In the genomic region with DNA sequence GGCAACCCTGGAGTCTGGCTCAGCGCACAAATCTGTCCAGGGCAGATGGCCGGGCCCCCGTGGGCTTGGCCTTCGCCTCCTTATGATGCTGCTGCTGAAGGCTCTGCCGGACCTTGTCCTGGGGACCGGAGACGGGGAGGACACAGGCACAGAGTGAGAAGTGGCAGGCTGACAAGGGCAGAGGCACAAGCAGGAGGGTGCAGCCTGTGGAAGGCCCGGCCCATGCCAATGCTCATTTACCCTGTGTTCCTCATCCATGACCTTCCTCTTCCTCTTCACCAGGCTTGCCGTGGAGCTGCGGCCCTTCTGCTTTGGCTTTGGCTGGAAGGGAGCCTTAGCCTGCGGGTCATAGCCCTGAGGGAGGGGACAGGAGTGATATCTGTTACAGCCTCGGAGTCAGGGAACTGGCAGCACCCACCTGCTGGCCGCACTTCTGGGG, we compare ENCODE assay signal across 12 cellular contexts. TPM values are rescaled to one million over a fixed set of nuclear protein-coding genes. Genes with fewer than 3 reads are reported as not detected.
A peak's percentile ranks its signal among the peaks of the same experiment; 100 is the strongest.
DNase-seq lines count a peak whose midpoint lies in the region; ATAC-seq and TF ChIP-seq lines count a peak whose summit lies in the region.
"Had no signal": no experiment of that assay in that cellular context is flagged by ENCODE, and none has a peak within 500 bp of the region (broad histone marks: within the 10 kb centered on the region; RNA-seq: fewer than 3 reads in every experiment).

No MANE protein-coding gene starts in this region.

- H4K20me1 ChIP-seq in osteoblast (ENCODE audit: insufficient read depth, low read length), result peaks cover 36% of the 10 kb centered on the region

- H3K9me3 ChIP-seq in osteoblast (ENCODE audit: low read depth, low read length), result no peaks in the 10 kb centered on the region
- H3K9me3 ChIP-seq: pancreas, SJSA1 had no signal

- no peak overlapping the region for H3K27ac ChIP-seq in osteoblast (ENCODE audit: low read depth, low read length)
- H3K27ac ChIP-seq: KMS-11, pancreas, SJSA1 had no signal

- no peak for DNase-seq in activated CD8-positive, alpha-beta T cell treated with anti-CD3 and anti-CD28 coated beads, Interleukin-2, amount 10 ng/mL, durations not matched to agents 7 days and 5 days
- no peak for DNase-seq in activated CD8-positive, alpha-beta T cell treated with anti-CD3 and anti-CD28 coated beads for 36 hours
- DNase-seq in H7 (peak; percentile 31), chondrocyte (ENCODE audit: low spot score) (peak; percentile 89), osteoblast (ENCODE audit: insufficient read length, low spot score, missing footprints) (peak; percentile 30), NCI-H510A treated with DMSO at 0.1 percent for 48 hours (lab: John Stamatoyannopoulos, UW) (no peak), Ammon's horn (ENCODE audit: low spot score) (no peak)

- peak overlapping the region; percentile 77 for H3K27ac Mint-ChIP-seq in activated CD8-positive, alpha-beta T cell treated with anti-CD3 and anti-CD28 coated beads, Interleukin-2, amount 10 ng/mL, durations not matched to agents 7 days and 5 days
- no peak overlapping the region for H3K27ac Mint-ChIP-seq in activated CD8-positive, alpha-beta T cell treated with anti-CD3 and anti-CD28 coated beads for 36 hours
- H3K27ac Mint-ChIP-seq in chondrocyte (ENCODE audit: unreplicated experiment), result no peak overlapping the region

- H3K4me3 ChIP-seq in H7 (ENCODE audit: insufficient read depth, low read depth, low read length) (no peak overlapping the region), osteoblast (ENCODE audit: insufficient read depth, low read length) (no peak overlapping the region)
- H3K4me3 ChIP-seq: pancreas, SJSA1, smooth muscle cell had no signal

- TF ChIP-seq CTCF in activated CD8-positive, alpha-beta T cell treated with anti-CD3 and anti-CD28 coated beads for 36 hours (IDR thresholded peaks at IDR 0.05), result no peak
- TF ChIP-seq CTCF in chondrocyte (IDR thresholded peaks at IDR 0.05) (no peak), osteoblast (IDR thresholded peaks at IDR 0.05; ENCODE audit: extremely low read depth, low read depth, low read length) (no peak)

- CTCF ChIA-PET in activated CD8-positive, alpha-beta T cell treated with anti-CD3 and anti-CD28 coated beads, Interleukin-2, amount 10 ng/mL, durations not matched to agents 7 days and 5 days (lab: Charles Lee), result interaction anchor here (0.8 to 3.2 kb wide), 6 partner anchors 10 to 112 kb away, joined by 3 to 51 read pairs (median 5); a partner anchor contains a TSS
- CTCF ChIA-PET in activated CD8-positive, alpha-beta T cell treated with anti-CD3 and anti-CD28 coated beads for 36 hours (lab: Charles Lee), result interaction anchor here (1.1 to 5.6 kb wide), 4 partner anchors 10 to 147 kb away, joined by 3 to 35 read pairs (median 8); a partner anchor contains a TSS

- H3K79me2 ChIP-seq in osteoblast (ENCODE audit: insufficient read depth, low read length), result peaks cover 16% of the 10 kb centered on the region

- no peak overlapping the region for H2AFZ ChIP-seq in osteoblast (ENCODE audit: low read length)

- H3K36me3 ChIP-seq in H7 (replicated peaks; ENCODE audit: control insufficient read depth, insufficient read depth, low read length) (peaks cover 26% of the 10 kb centered on the region), osteoblast (ENCODE audit: insufficient read depth, low read length) (peaks cover 72% of the 10 kb centered on the region)

- peaks cover 25% of the 10 kb centered on the region for H3K4me1 ChIP-seq in osteoblast (ENCODE audit: insufficient read depth, low read length)

- H3K4me3 Mint-ChIP-seq in activated CD8-positive, alpha-beta T cell treated with anti-CD3 and anti-CD28 coated beads, Interleukin-2, amount 10 ng/mL, durations not matched to agents 7 days and 5 days, result peak overlapping the region; percentile 90
- no peak overlapping the region for H3K4me3 Mint-ChIP-seq in activated CD8-positive, alpha-beta T cell treated with anti-CD3 and anti-CD28 coated beads for 36 hours
- H3K4me3 Mint-ChIP-seq in chondrocyte (ENCODE audit: unreplicated experiment), result no peak overlapping the region

- no peak overlapping the region for H3K4me2 ChIP-seq in osteoblast (ENCODE audit: insufficient read depth, low read length)
- H3K4me2 ChIP-seq: KMS-11, smooth muscle cell had no signal

- no peaks in the 10 kb centered on the region for H3K27me3 Mint-ChIP-seq in activated CD8-positive, alpha-beta T cell treated with anti-CD3 and anti-CD28 coated beads, Interleukin-2, amount 10 ng/mL, durations not matched to agents 7 days and 5 days (ENCODE audit: low read depth)
- no peaks in the 10 kb centered on the region for H3K27me3 Mint-ChIP-seq in activated CD8-positive, alpha-beta T cell treated with anti-CD3 and anti-CD28 coated beads for 36 hours
- no peaks in the 10 kb centered on the region for H3K27me3 Mint-ChIP-seq in chondrocyte (ENCODE audit: low read depth)

- POLR2A ChIA-PET in activated CD8-positive, alpha-beta T cell treated with anti-CD3 and anti-CD28 coated beads, Interleukin-2, amount 10 ng/mL, durations not matched to agents 7 days and 5 days (lab: Charles Lee), result interaction anchor here (0.6 to 4.4 kb wide), 5 partner anchors 8 to 129 kb away, joined by 3 to 54 read pairs (median 3); a partner anchor contains a TSS
- POLR2A ChIA-PET in activated CD8-positive, alpha-beta T cell treated with anti-CD3 and anti-CD28 coated beads for 36 hours (lab: Charles Lee), result interaction anchor here (1.2 to 9.5 kb wide), 2 partner anchors 14 to 29 kb away, joined by 3 to 261 read pairs; a partner anchor contains a TSS

- ATAC-seq in activated CD8-positive, alpha-beta T cell treated with anti-CD3 and anti-CD28 coated beads, Interleukin-2, amount 10 ng/mL, durations not matched to agents 7 days and 5 days, result no peak
- ATAC-seq in activated CD8-positive, alpha-beta T cell treated with anti-CD3 and anti-CD28 coated beads for 36 hours, result no peak
- ATAC-seq in GM19467 (IDR thresholded peaks at IDR 0.05; ENCODE audit: unreplicated experiment), result no peak

- no peaks in the 10 kb centered on the region for H3K9me3 Mint-ChIP-seq in activated CD8-positive, alpha-beta T cell treated with anti-CD3 and anti-CD28 coated beads, Interleukin-2, amount 10 ng/mL, durations not matched to agents 7 days and 5 days (ENCODE audit: insufficient read depth)
- H3K9me3 Mint-ChIP-seq in activated CD8-positive, alpha-beta T cell treated with anti-CD3 and anti-CD28 coated beads for 36 hours, result no peaks in the 10 kb centered on the region
- H3K9me3 Mint-ChIP-seq in chondrocyte (ENCODE audit: low read depth), result no peaks in the 10 kb centered on the region

- H3K4me1 Mint-ChIP-seq in activated CD8-positive, alpha-beta T cell treated with anti-CD3 and anti-CD28 coated beads, Interleukin-2, amount 10 ng/mL, durations not matched to agents 7 days and 5 days (ENCODE audit: low read depth), result peaks cover 50% of the 10 kb centered on the region
- peaks cover 36% of the 10 kb centered on the region for H3K4me1 Mint-ChIP-seq in activated CD8-positive, alpha-beta T cell treated with anti-CD3 and anti-CD28 coated beads for 36 hours (ENCODE audit: low read depth)
- H3K4me1 Mint-ChIP-seq in chondrocyte (ENCODE audit: low read depth), result peaks cover 33% of the 10 kb centered on the region

- peaks cover 74% of the 10 kb centered on the region for H3K36me3 Mint-ChIP-seq in activated CD8-positive, alpha-beta T cell treated with anti-CD3 and anti-CD28 coated beads, Interleukin-2, amount 10 ng/mL, durations not matched to agents 7 days and 5 days (ENCODE audit: low read depth)
- H3K36me3 Mint-ChIP-seq in activated CD8-positive, alpha-beta T cell treated with anti-CD3 and anti-CD28 coated beads for 36 hours (ENCODE audit: low read depth), result peaks cover 32% of the 10 kb centered on the region
- peaks cover 19% of the 10 kb centered on the region for H3K36me3 Mint-ChIP-seq in chondrocyte (ENCODE audit: low read depth)

- intact Hi-C loops in activated CD8-positive, alpha-beta T cell treated with anti-CD3 and anti-CD28 coated beads for 36 hours (cut with micrococcal nuclease), result no loop called here

- H3K27me3 ChIP-seq in H7 (ENCODE audit: control insufficient read depth, insufficient read depth, low read length) (no peaks in the 10 kb centered on the region), osteoblast (ENCODE audit: insufficient read depth, low read length) (no peaks in the 10 kb centered on the region)
- H3K27me3 ChIP-seq: pancreas, SJSA1 had no signal

RNA-seq across cellular contexts. Expression of a gene that starts 2.4 kb away (rescaled TPM):
- total RNA-seq in activated CD8-positive, alpha-beta T cell treated with anti-CD3 and anti-CD28 coated beads, Interleukin-2, amount 10 ng/mL, durations not matched to agents 7 days and 5 days, result 10 to 100 TPM; 12.2 to 12.8 TPM
- total RNA-seq in activated CD8-positive, alpha-beta T cell treated with anti-CD3 and anti-CD28 coated beads for 36 hours, result 1 to 10 TPM; 3.6 to 4.2 TPM
- 5.6 and 8.3 TPM in 2 replicates for total RNA-seq in H7 (2014; rRNA removed; shearing (Covaris generic))
- total RNA-seq in chondrocyte (6.5 to 9.2 TPM (median 7.3 TPM) in 3 replicates), osteoblast (3.8 and 4.3 TPM in 2 replicates)

RNA-seq across cellular contexts. Expression of a gene that starts 7.4 kb away (rescaled TPM):
- total RNA-seq in activated CD8-positive, alpha-beta T cell treated with anti-CD3 and anti-CD28 coated beads, Interleukin-2, amount 10 ng/mL, durations not matched to agents 7 days and 5 days, result 1,000 to 10,000 TPM; 2,792 to 2,813 TPM
- total RNA-seq in activated CD8-positive, alpha-beta T cell treated with anti-CD3 and anti-CD28 coated beads for 36 hours, result 1,000 to 10,000 TPM; 4,910 to 4,938 TPM
- total RNA-seq in H7 (2014; rRNA removed; shearing (Covaris generic)), result 3,561 and 4,135 TPM in 2 replicates
- 1,578 to 1,963 TPM (median 1,582 TPM) in 3 replicates for total RNA-seq in chondrocyte
- 1,994 and 2,278 TPM in 2 replicates for total RNA-seq in osteoblast

RNA-seq across cellular contexts. Expression of a gene that starts 7.6 kb away (rescaled TPM):
- 10 to 100 TPM; 59.3 to 59.5 TPM for total RNA-seq in activated CD8-positive, alpha-beta T cell treated with anti-CD3 and anti-CD28 coated beads, Interleukin-2, amount 10 ng/mL, durations not matched to agents 7 days and 5 days
- 10 to 100 TPM; 31.2 to 34.3 TPM for total RNA-seq in activated CD8-positive, alpha-beta T cell treated with anti-CD3 and anti-CD28 coated beads for 36 hours
- total RNA-seq in H7 (2014; rRNA removed; shearing (Covaris generic)), result 54.1 and 57.8 TPM in 2 replicates
- total RNA-seq in chondrocyte (35.8 to 49.9 TPM (median 36.0 TPM) in 3 replicates), osteoblast (41.3 and 42.7 TPM in 2 replicates)

RNA-seq across cellular contexts. Expression of a gene that starts 9.8 kb away (rescaled TPM):
- total RNA-seq in activated CD8-positive, alpha-beta T cell treated with anti-CD3 and anti-CD28 coated beads, Interleukin-2, amount 10 ng/mL, durations not matched to agents 7 days and 5 days, result 10 to 100 TPM; 66.7 to 68.9 TPM
- total RNA-seq in activated CD8-positive, alpha-beta T cell treated with anti-CD3 and anti-CD28 coated beads for 36 hours, result 10 to 100 TPM; 64.0 to 72.2 TPM
- 72.0 and 96.6 TPM in 2 replicates for total RNA-seq in H7 (2014; rRNA removed; shearing (Covaris generic))
- total RNA-seq in chondrocyte, result 42.4 to 79.7 TPM (median 48.1 TPM) in 3 replicates
- total RNA-seq in osteoblast, result 85.7 and 86.9 TPM in 2 replicates

RNA-seq across cellular contexts. Expression of a gene that starts 10.1 kb away (rescaled TPM):
- 10 to 100 TPM; 72.0 to 78.4 TPM for total RNA-seq in activated CD8-positive, alpha-beta T cell treated with anti-CD3 and anti-CD28 coated beads, Interleukin-2, amount 10 ng/mL, durations not matched to agents 7 days and 5 days
- total RNA-seq in activated CD8-positive, alpha-beta T cell treated with anti-CD3 and anti-CD28 coated beads for 36 hours, result 10 to 100 TPM; 78.1 to 92.3 TPM
- total RNA-seq in H7 (2014; rRNA removed; shearing (Covaris generic)), result 87.9 and 90.2 TPM in 2 replicates
- total RNA-seq in chondrocyte (25.3 to 35.5 TPM (median 27.8 TPM) in 3 replicates), osteoblast (14.1 and 15.9 TPM in 2 replicates)

Comparison
In these comparisons a context has a peak if more than half of its experiments do, and no peak if none do; other contexts are left out.
1. DNase-seq: peak in H7 (single experiment), chondrocyte (single experiment) and osteoblast (single experiment); none in activated CD8-positive, alpha-beta T cell treated with anti-CD3 and anti-CD28 coated beads, Interleukin-2, amount 10 ng/mL, durations not matched to agents 7 days and 5 days (single experiment), activated CD8-positive, alpha-beta T cell treated with anti-CD3 and anti-CD28 coated beads for 36 hours (single experiment), NCI-H510A treated with DMSO at 0.1 percent for 48 hours (single experiment) and Ammon's horn (single experiment).